In genomic region chr5:171908638-171909037, GRCh38 we compare ENCODE assay signal across 23 cellular contexts.
"Had no signal": no experiment of that assay in that cellular context is flagged by ENCODE, and none has a peak within 500 bp of the region (broad histone marks: within the 10 kb centered on the region; RNA-seq: fewer than 3 reads in every experiment).

No MANE protein-coding gene starts in this region.

- H3K27ac ChIP-seq: colonic mucosa, epithelial cell of prostate, foreskin keratinocyte, hepatocyte, neutrophil, pancreas, sigmoid colon, spleen, thoracic aorta had no signal

- H3K9me3 ChIP-seq: colonic mucosa, neutrophil, pancreas, sigmoid colon, spleen, thoracic aorta had no signal

- H3K4me1 ChIP-seq: colonic mucosa, foreskin keratinocyte had no signal

- ATAC-seq: foreskin keratinocyte; left cardiac atrium; natural killer cell treated with Interleukin-12 subunit alpha and Interleukin-12 subunit beta and Interleukin-15 and Interleukin-18, amount 100 ng/mL, for 72 hours; pancreas; stimulated activated memory B cell treated with anti-CD40 and anti-IgM and Interleukin-4, amounts not matched to agents 10 μg/mL and 1 μg/mL and 100 μg/mL, for 72 hours had no signal

- H3K9me3 Mint-ChIP-seq: activated CD4-positive, alpha-beta memory T cell treated with anti-CD3 and anti-CD28 coated beads, Interleukin-2, amount 10 ng/mL, durations not matched to agents 7 days and 5 days; activated naive CD4-positive, alpha-beta T cell treated with anti-CD3 and anti-CD28 coated beads, Interleukin-2, amount 10 ng/mL, durations not matched to agents 7 days and 5 days; endodermal cell; mesothelial cell of epicardium; natural killer cell treated with Interleukin-12 subunit alpha and Interleukin-12 subunit beta and Interleukin-15 and Interleukin-18, amount 100 ng/mL, for 72 hours; stimulated activated memory B cell treated with anti-CD40 and anti-IgM and Interleukin-4, amounts not matched to agents 10 μg/mL and 1 μg/mL and 100 μg/mL, for 72 hours; T-helper 1 cell treated with Interleukin-12 subunit alpha and Interleukin-12 subunit beta and Interleukin-4 antibody, amounts not matched to agents 30 μg/mL and 1 μg/mL, for 36 hours had no signal

- H3K36me3 ChIP-seq: colonic mucosa, thoracic aorta had no signal

- H3K27ac Mint-ChIP-seq: activated CD4-positive, alpha-beta memory T cell treated with anti-CD3 and anti-CD28 coated beads, Interleukin-2, amount 10 ng/mL, durations not matched to agents 7 days and 5 days; activated CD8-positive, alpha-beta memory T cell treated with anti-CD3 and anti-CD28 coated beads, Interleukin-2, amount 10 ng/mL, durations not matched to agents 7 days and 5 days; activated naive CD4-positive, alpha-beta T cell treated with anti-CD3 and anti-CD28 coated beads, Interleukin-2, amount 10 ng/mL, durations not matched to agents 7 days and 5 days; endodermal cell; mesothelial cell of epicardium; stimulated activated memory B cell treated with anti-CD40 and anti-IgM and Interleukin-4, amounts not matched to agents 10 μg/mL and 1 μg/mL and 100 μg/mL, for 72 hours; T-helper 1 cell treated with Interleukin-12 subunit alpha and Interleukin-12 subunit beta and Interleukin-4 antibody, amounts not matched to agents 30 μg/mL and 1 μg/mL, for 36 hours had no signal

- H3K4me3 Mint-ChIP-seq: activated CD4-positive, alpha-beta memory T cell treated with anti-CD3 and anti-CD28 coated beads, Interleukin-2, amount 10 ng/mL, durations not matched to agents 7 days and 5 days; activated CD8-positive, alpha-beta memory T cell treated with anti-CD3 and anti-CD28 coated beads, Interleukin-2, amount 10 ng/mL, durations not matched to agents 7 days and 5 days; activated naive CD4-positive, alpha-beta T cell treated with anti-CD3 and anti-CD28 coated beads, Interleukin-2, amount 10 ng/mL, durations not matched to agents 7 days and 5 days; endodermal cell; mesothelial cell of epicardium; natural killer cell treated with Interleukin-12 subunit alpha and Interleukin-12 subunit beta and Interleukin-15 and Interleukin-18, amount 100 ng/mL, for 72 hours; stimulated activated memory B cell treated with anti-CD40 and anti-IgM and Interleukin-4, amounts not matched to agents 10 μg/mL and 1 μg/mL and 100 μg/mL, for 72 hours; T-helper 1 cell treated with Interleukin-12 subunit alpha and Interleukin-12 subunit beta and Interleukin-4 antibody, amounts not matched to agents 30 μg/mL and 1 μg/mL, for 36 hours had no signal

- H3K4me3 ChIP-seq: colonic mucosa, hepatocyte, pancreas, sigmoid colon, spleen, thoracic aorta had no signal

- H3K27me3 ChIP-seq: colonic mucosa, foreskin keratinocyte, hepatocyte, neutrophil, pancreas, sigmoid colon, spleen had no signal

- H3K36me3 Mint-ChIP-seq: natural killer cell treated with Interleukin-12 subunit alpha and Interleukin-12 subunit beta and Interleukin-15 and Interleukin-18, amount 100 ng/mL, for 72 hours had no signal

- H3K27me3 Mint-ChIP-seq: activated CD4-positive, alpha-beta memory T cell treated with anti-CD3 and anti-CD28 coated beads, Interleukin-2, amount 10 ng/mL, durations not matched to agents 7 days and 5 days; activated CD8-positive, alpha-beta memory T cell treated with anti-CD3 and anti-CD28 coated beads, Interleukin-2, amount 10 ng/mL, durations not matched to agents 7 days and 5 days; activated naive CD4-positive, alpha-beta T cell treated with anti-CD3 and anti-CD28 coated beads, Interleukin-2, amount 10 ng/mL, durations not matched to agents 7 days and 5 days; natural killer cell treated with Interleukin-12 subunit alpha and Interleukin-12 subunit beta and Interleukin-15 and Interleukin-18, amount 100 ng/mL, for 72 hours; stimulated activated memory B cell treated with anti-CD40 and anti-IgM and Interleukin-4, amounts not matched to agents 10 μg/mL and 1 μg/mL and 100 μg/mL, for 72 hours had no signal

- DNase-seq: activated CD4-positive, alpha-beta memory T cell treated with anti-CD3 and anti-CD28 coated beads, Interleukin-2, amount 10 ng/mL, durations not matched to agents 7 days and 5 days; activated CD4-positive, alpha-beta T cell treated with anti-CD3 and anti-CD28 coated beads for 4 hours; activated CD8-positive, alpha-beta memory T cell treated with anti-CD3 and anti-CD28 coated beads, Interleukin-2, amount 10 ng/mL, durations not matched to agents 7 days and 5 days; activated naive CD4-positive, alpha-beta T cell treated with anti-CD3 and anti-CD28 coated beads, Interleukin-2, amount 10 ng/mL, durations not matched to agents 7 days and 5 days; activated T-cell treated with anti-CD3 and anti-CD28 coated beads, Interleukin-2, amount 50 U/mL, for 1 hour; amniotic stem cell; caudate nucleus; colonic mucosa; endodermal cell; foreskin keratinocyte; left cardiac atrium; pancreas; sigmoid colon; spleen; stimulated activated CD4-positive, alpha-beta T cell treated with anti-CD3 and anti-CD28 coated beads, Interleukin-4, amount 100 ng/mL, for 4 hours had no signal
